Comparison of ENCODE assay signal across 9 cellular contexts in genomic region chr18:70380915-70381896, GRCh38.
DNase-seq lines count a peak whose midpoint lies in the region; ATAC-seq and TF ChIP-seq lines count a peak whose summit lies in the region.
"Had no signal": no experiment of that assay in that cellular context is flagged by ENCODE, and none has a peak within 500 bp of the region (broad histone marks: within the 10 kb centered on the region; RNA-seq: fewer than 3 reads in every experiment).

No MANE protein-coding gene starts in this region.

- no peaks in the 10 kb centered on the region for H3K79me2 ChIP-seq in mesendoderm (ENCODE audit: control insufficient read depth, insufficient read depth, low read length)

- no peak for TF ChIP-seq POLR2A in thyroid gland (IDR thresholded peaks at IDR 0.05)

- H3K27ac Mint-ChIP-seq in natural killer cell treated with Interleukin-12 subunit alpha and Interleukin-12 subunit beta and Interleukin-15 and Interleukin-18, amount 100 ng/mL, for 72 hours, result no peak overlapping the region

- no peak for TF ChIP-seq CTCF in thyroid gland (IDR thresholded peaks at IDR 0.05)

- no peak overlapping the region for H2BK15ac ChIP-seq in mesendoderm (replicated peaks; ENCODE audit: low read depth)

- no peak overlapping the region for H3K9ac ChIP-seq in mesendoderm (ENCODE audit: low read length)

- no peaks in the 10 kb centered on the region for H3K79me1 ChIP-seq in mesendoderm (ENCODE audit: low read length)

- no CpG with 5 or more reads among the region's 23 CpGs for WGBS in mesendoderm (ENCODE audit: extremely low coverage, insufficient coverage, low lambda C conversion rate)
- WGBS in thyroid gland, 2 donors, result 78 to 81% methylated on average over 23 of the region's 23 CpGs

- no peak overlapping the region for H3K4me2 ChIP-seq in mesendoderm (ENCODE audit: low read length)

- H3K4me1 Mint-ChIP-seq in natural killer cell treated with Interleukin-12 subunit alpha and Interleukin-12 subunit beta and Interleukin-15 and Interleukin-18, amount 100 ng/mL, for 72 hours (ENCODE audit: low read depth in 2 of 2), result peaks cover 0 to 5% of the 10 kb centered on the region in 2 donors

- no peak overlapping the region for H3K4ac ChIP-seq in mesendoderm (ENCODE audit: low read depth, low read length)

- ATAC-seq in GM18867 (IDR thresholded peaks at IDR 0.05; ENCODE audit: unreplicated experiment) (peak; percentile 53), GM21526 (IDR thresholded peaks at IDR 0.05; ENCODE audit: low FRiP score, unreplicated experiment) (no peak)
- ATAC-seq in natural killer cell treated with Interleukin-12 subunit alpha and Interleukin-12 subunit beta and Interleukin-15 and Interleukin-18, amount 100 ng/mL, for 72 hours, result no peak

- peaks cover 3% of the 10 kb centered on the region for H3K9me3 Mint-ChIP-seq in natural killer cell treated with Interleukin-12 subunit alpha and Interleukin-12 subunit beta and Interleukin-15 and Interleukin-18, amount 100 ng/mL, for 72 hours

- no peak overlapping the region for H3K4me3 ChIP-seq in mesendoderm (ENCODE audit: low read length)
- H3K4me3 ChIP-seq in thyroid gland (replicated peaks in 1 of 3), result no peak overlapping the region

- H3K27ac ChIP-seq in mesendoderm (ENCODE audit: low read depth, low read length) (no peak overlapping the region), thyroid gland (no peak overlapping the region)

- H3K56ac ChIP-seq in mesendoderm (ENCODE audit: low read length), result no peak overlapping the region

- no peak overlapping the region for H4K5ac ChIP-seq in mesendoderm (ENCODE audit: low read length)

- no peak overlapping the region for H2BK5ac ChIP-seq in mesendoderm (ENCODE audit: low read length)

- no peak overlapping the region for H4K8ac ChIP-seq in mesendoderm (ENCODE audit: low read depth, low read length)

- H3K4me1 ChIP-seq in mesendoderm (ENCODE audit: control insufficient read depth, low read depth, low read length), result no peaks in the 10 kb centered on the region
- H3K4me1 ChIP-seq in thyroid gland, result no peaks in the 10 kb centered on the region

- peaks cover 0 to 7% of the 10 kb centered on the region in 2 donors for H3K27me3 Mint-ChIP-seq in natural killer cell treated with Interleukin-12 subunit alpha and Interleukin-12 subunit beta and Interleukin-15 and Interleukin-18, amount 100 ng/mL, for 72 hours

- no peak overlapping the region for H3K18ac ChIP-seq in mesendoderm (ENCODE audit: low read length)

- no peak overlapping the region for H2AK5ac ChIP-seq in mesendoderm (ENCODE audit: low read length)

- no peak overlapping the region for H2BK120ac ChIP-seq in mesendoderm (ENCODE audit: low read depth, low read length)

- H3K9me3 ChIP-seq in thyroid gland, result no peaks in the 10 kb centered on the region

- H3K36me3 ChIP-seq in mesendoderm (ENCODE audit: control insufficient read depth, insufficient read depth, low read length) (no peaks in the 10 kb centered on the region), thyroid gland (no peaks in the 10 kb centered on the region)

- intact Hi-C loops in thyroid gland (cut with DNase I), result no loop called here

- H3K23ac ChIP-seq in mesendoderm (ENCODE audit: low read length), result no peak overlapping the region

- no peaks in the 10 kb centered on the region for H3K36me3 Mint-ChIP-seq in natural killer cell treated with Interleukin-12 subunit alpha and Interleukin-12 subunit beta and Interleukin-15 and Interleukin-18, amount 100 ng/mL, for 72 hours

- no peak overlapping the region for H3K4me3 Mint-ChIP-seq in natural killer cell treated with Interleukin-12 subunit alpha and Interleukin-12 subunit beta and Interleukin-15 and Interleukin-18, amount 100 ng/mL, for 72 hours

- H3K27me3 ChIP-seq in mesendoderm (ENCODE audit: insufficient read depth, low read length, poor library complexity), result no peaks in the 10 kb centered on the region
- H3K27me3 ChIP-seq in thyroid gland, result no peaks in the 10 kb centered on the region

- DNase-seq in NCI-H146 (lab: John Stamatoyannopoulos, UW), result peak; percentile 98
- peak; percentile 58 for DNase-seq in astrocyte of the hippocampus (ENCODE audit: low read depth, low spot score)
- peak; percentile 47 for DNase-seq in mesendoderm
- no peak for DNase-seq in effector CD4-positive, alpha-beta T cell
- no peak for DNase-seq in thyroid gland
- no peak for DNase-seq in natural killer cell treated with Interleukin-12 subunit alpha and Interleukin-12 subunit beta and Interleukin-15 and Interleukin-18, amount 100 ng/mL, for 72 hours (ENCODE audit: low spot score)
- DNase-seq: activated CD4-positive, CD25-positive, alpha-beta regulatory T cell had no signal

Comparison
In these comparisons a context has a peak if more than half of its experiments do, and no peak if none do; other contexts are left out.
1. DNase-seq: peak in NCI-H146 (single experiment), astrocyte of the hippocampus (single experiment) and mesendoderm (single experiment); none in effector CD4-positive, alpha-beta T cell (single experiment), thyroid gland (0 of 2) and natural killer cell treated with Interleukin-12 subunit alpha and Interleukin-12 subunit beta and Interleukin-15 and Interleukin-18, amount 100 ng/mL, for 72 hours (single experiment).